17 cellular contexts compared by ENCODE assay signal in the genomic region with DNA sequence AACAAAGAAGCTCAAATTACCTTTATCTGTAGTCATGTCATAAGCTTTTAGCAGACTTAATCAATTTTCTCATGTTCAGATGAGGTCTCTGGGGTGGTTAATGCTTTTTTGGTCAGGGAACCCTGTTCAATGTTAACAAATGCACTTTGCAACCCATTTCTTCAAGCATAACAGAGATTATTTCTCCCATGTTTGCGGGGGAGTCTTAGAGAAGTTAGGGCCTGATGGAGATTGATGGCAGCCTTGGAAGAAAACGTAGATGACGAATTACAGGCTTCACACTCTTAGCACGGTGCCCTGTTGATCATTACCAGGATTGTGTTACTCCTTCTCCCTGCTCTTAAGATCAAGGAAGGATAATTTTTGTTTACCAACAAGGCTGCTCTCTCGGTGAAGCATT.
DNase-seq lines count a peak whose midpoint lies in the region; ATAC-seq and TF ChIP-seq lines count a peak whose summit lies in the region.
"Had no signal": no experiment of that assay in that cellular context is flagged by ENCODE, and none has a peak within 500 bp of the region (broad histone marks: within the 10 kb centered on the region; RNA-seq: fewer than 3 reads in every experiment).

No MANE protein-coding gene starts in this region.

- H3K9me3 ChIP-seq in PC-9 (ENCODE audit: insufficient read depth, low read depth), result no peaks in the 10 kb centered on the region
- no peaks in the 10 kb centered on the region for H3K9me3 ChIP-seq in aorta (ENCODE audit: control insufficient read depth, low read length)
- H3K9me3 ChIP-seq: BLaER1 had no signal

- H3K9me2 ChIP-seq in PC-9 (ENCODE audit: insufficient read depth), result 0 out of 2 replicates have a peak, but pooled peaks cover 4% of the 10 kb centered on the region

- no peaks in the 10 kb centered on the region for H3K79me2 ChIP-seq in PC-9 (ENCODE audit: low read depth)

- TF ChIP-seq CTCF in PC-9 (conservative IDR thresholded peaks at IDR 0.05) (no peak), glutamatergic neuron (IDR thresholded peaks at IDR 0.05; ENCODE audit: partially characterized antibody, unreplicated experiment) (no peak), nephron progenitor cell (IDR thresholded peaks at IDR 0.05) (no peak)

- H3K27me3 Mint-ChIP-seq in glutamatergic neuron (ENCODE audit: unreplicated experiment) (no peaks in the 10 kb centered on the region), nephron progenitor cell (ENCODE audit: low read depth, poor library complexity) (no peaks in the 10 kb centered on the region)
- H3K27me3 Mint-ChIP-seq in activated CD4-positive, alpha-beta T cell treated with anti-CD3 and anti-CD28 coated beads, Interleukin-2, amount 10 ng/mL, durations not matched to agents 24 days and 14 days, result no peaks in the 10 kb centered on the region
- H3K27me3 Mint-ChIP-seq: CD4-positive, alpha-beta memory T cell had no signal

- H3K27me3 ChIP-seq in PC-9 (ENCODE audit: insufficient read depth, low read depth), result no peaks in the 10 kb centered on the region
- no peaks in the 10 kb centered on the region for H3K27me3 ChIP-seq in aorta (ENCODE audit: control insufficient read depth in 1 of 2, insufficient read depth in 2 of 2, low read length in 1 of 2)
- H3K27me3 ChIP-seq: BLaER1 had no signal

- H3K27ac ChIP-seq in PC-9, result no peak overlapping the region
- no peak overlapping the region for H3K27ac ChIP-seq in aorta (ENCODE audit: low read depth in 1 of 2, low read length in 2 of 2)
- H3K27ac ChIP-seq: BLaER1, GM23248 had no signal

- H3K4me2 ChIP-seq in PC-9, result no peak overlapping the region
- H3K4me2 ChIP-seq: BLaER1 had no signal

- CTCF ChIA-PET in PC-9 (lab: Charles Lee), result no interaction called here

- BruUV-seq in PC-9 (replicated peaks; lab: Mats Ljungman, UMichigan), result no TSS peak

- H3K4me3 Mint-ChIP-seq in glutamatergic neuron (ENCODE audit: unreplicated experiment) (no peak overlapping the region), nephron progenitor cell (no peak overlapping the region)
- H3K4me3 Mint-ChIP-seq in activated CD4-positive, alpha-beta T cell treated with anti-CD3 and anti-CD28 coated beads, Interleukin-2, amount 10 ng/mL, durations not matched to agents 24 days and 14 days, result no peak overlapping the region
- H3K4me3 Mint-ChIP-seq: CD14-positive monocyte; CD4-positive, alpha-beta memory T cell had no signal

- H3K4me3 ChIP-seq in PC-9 (no peak overlapping the region), aorta (ENCODE audit: low read length in 2 of 2) (no peak overlapping the region)
- H3K4me3 ChIP-seq: BLaER1, GM23248 had no signal

- ATAC-seq in HG02623 (IDR thresholded peaks at IDR 0.05; ENCODE audit: unreplicated experiment) (no peak), aorta (ENCODE audit: low FRiP score) (no peak)

- 73 to 80% methylated on average over 5 of the region's 5 CpGs for WGBS in aorta, 2 donors

- no peaks in the 10 kb centered on the region for H3K9me3 Mint-ChIP-seq in glutamatergic neuron (ENCODE audit: unreplicated experiment)
- no peaks in the 10 kb centered on the region for H3K9me3 Mint-ChIP-seq in nephron progenitor cell
- H3K9me3 Mint-ChIP-seq in activated CD4-positive, alpha-beta T cell treated with anti-CD3 and anti-CD28 coated beads, Interleukin-2, amount 10 ng/mL, durations not matched to agents 24 days and 14 days, result peaks cover 6% of the 10 kb centered on the region

- H3K36me3 ChIP-seq in PC-9 (ENCODE audit: low read depth), result no peaks in the 10 kb centered on the region
- H3K36me3 ChIP-seq in aorta (ENCODE audit: control insufficient read depth in 1 of 2, insufficient read depth in 2 of 2, low read length in 1 of 2), result no peaks in the 10 kb centered on the region
- H3K36me3 ChIP-seq: BLaER1 had no signal

- H3K4me1 Mint-ChIP-seq in glutamatergic neuron (ENCODE audit: low read depth, unreplicated experiment) (peaks cover 17% of the 10 kb centered on the region), nephron progenitor cell (peaks cover 55% of the 10 kb centered on the region)
- H3K4me1 Mint-ChIP-seq in activated CD4-positive, alpha-beta T cell treated with anti-CD3 and anti-CD28 coated beads, Interleukin-2, amount 10 ng/mL, durations not matched to agents 24 days and 14 days, result no peaks in the 10 kb centered on the region
- H3K4me1 Mint-ChIP-seq: CD14-positive monocyte; CD4-positive, alpha-beta memory T cell had no signal

- H3K36me3 Mint-ChIP-seq in glutamatergic neuron (ENCODE audit: unreplicated experiment), result no peaks in the 10 kb centered on the region
- H3K36me3 Mint-ChIP-seq in nephron progenitor cell (ENCODE audit: low read depth), result no peaks in the 10 kb centered on the region
- no peaks in the 10 kb centered on the region for H3K36me3 Mint-ChIP-seq in activated CD4-positive, alpha-beta T cell treated with anti-CD3 and anti-CD28 coated beads, Interleukin-2, amount 10 ng/mL, durations not matched to agents 24 days and 14 days (ENCODE audit: low read depth)
- H3K36me3 Mint-ChIP-seq: CD14-positive monocyte; CD4-positive, alpha-beta memory T cell had no signal

- no peaks in the 10 kb centered on the region for H3K4me1 ChIP-seq in PC-9 (replicated peaks; ENCODE audit: insufficient read depth)
- peaks cover 0 to 4% of the 10 kb centered on the region in 2 donors for H3K4me1 ChIP-seq in aorta (ENCODE audit: control insufficient read depth in 1 of 2, insufficient read depth in 2 of 2, low read length in 2 of 2)
- H3K4me1 ChIP-seq: BLaER1 had no signal

- no peaks in the 10 kb centered on the region for H4K20me1 ChIP-seq in PC-9 (ENCODE audit: insufficient read depth)
- H4K20me1 ChIP-seq: BLaER1 had no signal

- 0 out of 2 replicates have a peak overlapping the region, but pooled peaks have one; percentile 7 for H2AFZ ChIP-seq in PC-9
- H2AFZ ChIP-seq: GM23248 had no signal

- no peaks in the 10 kb centered on the region for H3F3A ChIP-seq in PC-9 (ENCODE audit: insufficient read depth, low read depth)

- POLR2A ChIA-PET in PC-9 (lab: Charles Lee; ENCODE audit: unreplicated experiment), result no interaction called here

- intact Hi-C loops in PC-9 (cut with micrococcal nuclease; ENCODE audit: unreplicated experiment) (no loop called here), aorta (cut with DNase I) (no loop called here)
- intact Hi-C loops in activated CD4-positive, alpha-beta T cell treated with anti-CD3 and anti-CD28 coated beads, Interleukin-2, amount 10 ng/mL, durations not matched to agents 24 days and 14 days (cut with micrococcal nuclease), result no loop called here

- peak overlapping the region; percentile 56 for H3K27ac Mint-ChIP-seq in glutamatergic neuron (ENCODE audit: unreplicated experiment)
- peak overlapping the region; percentile 66 for H3K27ac Mint-ChIP-seq in nephron progenitor cell
- no peak overlapping the region for H3K27ac Mint-ChIP-seq in activated CD4-positive, alpha-beta T cell treated with anti-CD3 and anti-CD28 coated beads, Interleukin-2, amount 10 ng/mL, durations not matched to agents 24 days and 14 days
- H3K27ac Mint-ChIP-seq: CD14-positive monocyte; CD4-positive, alpha-beta memory T cell had no signal

- DNase-seq in PC-9 (no peak), glutamatergic neuron (no peak), nephron progenitor cell (no peak), HPDE6-E6E7 (ENCODE audit: extremely low spot score) (no peak), aorta (no peak)
- no peak for DNase-seq in activated CD4-positive, alpha-beta T cell treated with anti-CD3 and anti-CD28 coated beads, Interleukin-2, amount 10 ng/mL, durations not matched to agents 24 days and 14 days
- DNase-seq: 8988T; CD4-positive, alpha-beta memory T cell; DMS153; DMS79; GDM1; GM23248; HCEC 1CT; IMR-90 had no signal
